Comparison of ENCODE assay signal across 16 cellular contexts in genomic region chr9:89891221-89892052, GRCh38.
DNase-seq lines count a peak whose midpoint lies in the region; ATAC-seq and TF ChIP-seq lines count a peak whose summit lies in the region.
"Had no signal": no experiment of that assay in that cellular context is flagged by ENCODE, and none has a peak within 500 bp of the region (broad histone marks: within the 10 kb centered on the region; RNA-seq: fewer than 3 reads in every experiment).

No MANE protein-coding gene starts in this region.

- H3K4me1 ChIP-seq in esophagus muscularis mucosa: peaks cover 33 to 41% (median 36%) of the 10 kb centered on the region in 4 donors
- peaks cover 0 to 39% (median 17%) of the 10 kb centered on the region in 4 donors for H3K4me1 ChIP-seq in right lobe of liver
- peaks cover 32% of the 10 kb centered on the region for H3K4me1 ChIP-seq in psoas muscle
- H3K4me1 ChIP-seq: colonic mucosa had no signal

- peaks cover 30% of the 10 kb centered on the region for H3K27me3 Mint-ChIP-seq in activated T-helper 1 cell treated with anti-CD3 and anti-CD28 coated beads, Interleukin-12 subunit alpha, Interleukin-12 subunit beta, Interleukin-2, Interleukin-4 antibody, amounts not matched to agents 30 ng/mL and 10 ng/mL and 1 ng/mL, durations not matched to agents 14 hours and 24 hours and 36 hours (ENCODE audit: insufficient read depth)

- peak overlapping the region; percentile 78 to 86 (median 83) for H3K27ac ChIP-seq in esophagus muscularis mucosa (replicated peaks in 1 of 4)
- peak overlapping the region in 2 of 3 donors; percentile 32 to 72 for H3K27ac ChIP-seq in right lobe of liver
- peak overlapping the region; percentile 46 for H3K27ac ChIP-seq in psoas muscle
- no peak overlapping the region for H3K27ac ChIP-seq in brain microvascular endothelial cell
- H3K27ac ChIP-seq: colonic mucosa had no signal

- in situ Hi-C loops in brain microvascular endothelial cell (cut with HindIII; ENCODE audit: low pct_ligation_motif_present, low sequenced_read_pairs): no loop called here

- TF ChIP-seq POLR2A in esophagus muscularis mucosa (IDR thresholded peaks at IDR 0.05; ENCODE audit: low read depth) (no peak), right lobe of liver (IDR thresholded peaks at IDR 0.05) (no peak)

- 65% methylated on average over 6 of the region's 9 CpGs for WGBS in esophagus muscularis mucosa
- WGBS in right lobe of liver (ENCODE audit: insufficient coverage, low coverage, low lambda C conversion rate, missing lambda C conversion rate): 31% methylated on average over 7 of the region's 9 CpGs
- WGBS in psoas muscle, 3 donors: 32 to 44% (median 35%) methylated on average over 9 of the region's 9 CpGs

- no peak for TF ChIP-seq EP300 in esophagus muscularis mucosa (IDR thresholded peaks at IDR 0.05)

- ATAC-seq in right lobe of liver: peak; percentile 79 to 83 (median 82)
- ATAC-seq in psoas muscle: peak; percentile 38 to 65 (median 46)
- ATAC-seq in HG03045 (IDR thresholded peaks at IDR 0.05; ENCODE audit: unreplicated experiment): no peak

- H3K4me3 ChIP-seq in AG10803 (ENCODE audit: low read length) (no peak overlapping the region), esophagus muscularis mucosa (no peak overlapping the region), right lobe of liver (no peak overlapping the region), psoas muscle (no peak overlapping the region), brain microvascular endothelial cell (ENCODE audit: low read depth, low read length) (no peak overlapping the region)
- H3K4me3 ChIP-seq: colonic mucosa had no signal

- DNase-seq in AG10803 (ENCODE audit: low read depth) (peak; percentile 52), esophagus muscularis mucosa (ENCODE audit: extremely low spot score) (peak; percentile 91), right lobe of liver (peak; percentile 58 to 87 (median 85)), psoas muscle (peak in 1 of 2 donors; percentile 72), brain microvascular endothelial cell (no peak), SK-N-DZ (ENCODE audit: low spot score) (no peak)
- no peak for DNase-seq in activated T-helper 1 cell treated with anti-CD3 and anti-CD28 coated beads, Interleukin-12 subunit alpha, Interleukin-12 subunit beta, Interleukin-2, Interleukin-4 antibody, amounts not matched to agents 30 ng/mL and 10 ng/mL and 1 ng/mL, durations not matched to agents 14 hours and 24 hours and 36 hours (ENCODE audit: low spot score)
- DNase-seq: ACHN; activated CD4-positive, alpha-beta T cell treated with anti-CD3 and anti-CD28 coated beads, Interleukin-2, amount 50 U/mL, for 1 hour; colonic mucosa; DMS153; foreskin melanocyte; NCI-H146; stimulated activated naive CD4-positive, alpha-beta T cell had no signal

- no peaks in the 10 kb centered on the region for H3K4me1 Mint-ChIP-seq in activated T-helper 1 cell treated with anti-CD3 and anti-CD28 coated beads, Interleukin-12 subunit alpha, Interleukin-12 subunit beta, Interleukin-2, Interleukin-4 antibody, amounts not matched to agents 30 ng/mL and 10 ng/mL and 1 ng/mL, durations not matched to agents 14 hours and 24 hours and 36 hours (ENCODE audit: low read depth)

- no peak overlapping the region for H3K27ac Mint-ChIP-seq in activated T-helper 1 cell treated with anti-CD3 and anti-CD28 coated beads, Interleukin-12 subunit alpha, Interleukin-12 subunit beta, Interleukin-2, Interleukin-4 antibody, amounts not matched to agents 30 ng/mL and 10 ng/mL and 1 ng/mL, durations not matched to agents 14 hours and 24 hours and 36 hours
- H3K27ac Mint-ChIP-seq: mesothelial cell of epicardium had no signal

- intact Hi-C loops in esophagus muscularis mucosa (cut with DNase I) (no loop called here), right lobe of liver (cut with DNase I) (no loop called here), psoas muscle (cut with DNase I) (no loop called here)
- intact Hi-C loops in activated T-helper 1 cell treated with anti-CD3 and anti-CD28 coated beads, Interleukin-12 subunit alpha, Interleukin-12 subunit beta, Interleukin-2, Interleukin-4 antibody, amounts not matched to agents 30 ng/mL and 10 ng/mL and 1 ng/mL, durations not matched to agents 14 hours and 24 hours and 36 hours (cut with micrococcal nuclease): no loop called here

- TF ChIP-seq CTCF in AG10803 (conservative IDR thresholded peaks at IDR 0.05; ENCODE audit: low read length) (no peak), esophagus muscularis mucosa (IDR thresholded peaks at IDR 0.05) (no peak), right lobe of liver (IDR thresholded peaks at IDR 0.05) (no peak), psoas muscle (IDR thresholded peaks at IDR 0.05) (no peak), brain microvascular endothelial cell (IDR thresholded peaks at IDR 0.05; ENCODE audit: low read depth, low read length, missing control alignments) (no peak)

- H3K36me3 Mint-ChIP-seq in activated T-helper 1 cell treated with anti-CD3 and anti-CD28 coated beads, Interleukin-12 subunit alpha, Interleukin-12 subunit beta, Interleukin-2, Interleukin-4 antibody, amounts not matched to agents 30 ng/mL and 10 ng/mL and 1 ng/mL, durations not matched to agents 14 hours and 24 hours and 36 hours (ENCODE audit: low read depth): peaks cover 1% of the 10 kb centered on the region
- H3K36me3 Mint-ChIP-seq: mesothelial cell of epicardium had no signal

- H3K9me3 ChIP-seq in esophagus muscularis mucosa: no peaks in the 10 kb centered on the region
- H3K9me3 ChIP-seq in right lobe of liver: no peaks in the 10 kb centered on the region
- H3K9me3 ChIP-seq in psoas muscle: no peaks in the 10 kb centered on the region
- H3K9me3 ChIP-seq: colonic mucosa had no signal

- H3K36me3 ChIP-seq in esophagus muscularis mucosa (no peaks in the 10 kb centered on the region), right lobe of liver (no peaks in the 10 kb centered on the region), psoas muscle (ENCODE audit: insufficient read depth in 1 of 2, low read depth in 1 of 2) (no peaks in the 10 kb centered on the region), brain microvascular endothelial cell (replicated peaks) (no peaks in the 10 kb centered on the region)
- H3K36me3 ChIP-seq: colonic mucosa had no signal

- H3K27me3 ChIP-seq in esophagus muscularis mucosa (no peaks in the 10 kb centered on the region), right lobe of liver (no peaks in the 10 kb centered on the region), psoas muscle (ENCODE audit: insufficient read depth in 3 of 3, low read length in 2 of 3) (no peaks in the 10 kb centered on the region), brain microvascular endothelial cell (replicated peaks) (no peaks in the 10 kb centered on the region)
- H3K27me3 ChIP-seq: colonic mucosa had no signal

- H3K9me3 Mint-ChIP-seq in activated T-helper 1 cell treated with anti-CD3 and anti-CD28 coated beads, Interleukin-12 subunit alpha, Interleukin-12 subunit beta, Interleukin-2, Interleukin-4 antibody, amounts not matched to agents 30 ng/mL and 10 ng/mL and 1 ng/mL, durations not matched to agents 14 hours and 24 hours and 36 hours: no peaks in the 10 kb centered on the region
- H3K9me3 Mint-ChIP-seq: mesothelial cell of epicardium had no signal

- H3K4me3 Mint-ChIP-seq in activated T-helper 1 cell treated with anti-CD3 and anti-CD28 coated beads, Interleukin-12 subunit alpha, Interleukin-12 subunit beta, Interleukin-2, Interleukin-4 antibody, amounts not matched to agents 30 ng/mL and 10 ng/mL and 1 ng/mL, durations not matched to agents 14 hours and 24 hours and 36 hours: no peak overlapping the region
- H3K4me3 Mint-ChIP-seq: mesothelial cell of epicardium had no signal

Comparison
In these comparisons a context has a peak if more than half of its experiments do, and no peak if none do; other contexts are left out.
1. DNase-seq: peak in AG10803 (single experiment), esophagus muscularis mucosa (single experiment) and right lobe of liver (3 of 3); none in brain microvascular endothelial cell (single experiment), SK-N-DZ (single experiment) and activated T-helper 1 cell treated with anti-CD3 and anti-CD28 coated beads, Interleukin-12 subunit alpha, Interleukin-12 subunit beta, Interleukin-2, Interleukin-4 antibody, amounts not matched to agents 30 ng/mL and 10 ng/mL and 1 ng/mL, durations not matched to agents 14 hours and 24 hours and 36 hours (single experiment).